1 cellular context compared by ENCODE assay signal in the genomic region with DNA sequence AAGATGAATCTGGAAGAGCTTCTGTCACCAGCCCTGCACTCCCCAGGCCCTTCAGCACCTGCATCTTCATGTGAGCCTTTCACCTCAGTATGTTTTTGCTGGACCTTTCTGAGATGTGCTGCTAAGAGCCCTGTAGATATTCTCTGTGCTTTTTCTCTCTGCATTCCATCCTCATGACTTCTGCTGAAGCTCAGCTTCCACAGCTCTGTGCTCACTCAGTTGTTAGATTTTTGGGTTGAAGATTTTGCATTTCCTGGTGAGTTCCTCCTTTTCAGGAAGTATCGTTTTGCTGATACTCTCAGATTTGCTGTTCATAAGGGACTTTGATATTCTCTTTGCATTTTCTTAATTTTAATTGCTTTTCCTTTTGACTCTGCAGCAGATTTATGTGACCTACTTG.
TF ChIP-seq lines count a peak whose summit lies in the region.

No MANE protein-coding gene starts in this region.

TF ChIP-seq in SK-N-SH treated with all-trans-retinoic acid at 6 μM for 48 hours, 23 proteins besides CTCF, POLR2A, EP300 and RAD21 (continued from another document):
- TF ChIP-seq, protein P1, sequence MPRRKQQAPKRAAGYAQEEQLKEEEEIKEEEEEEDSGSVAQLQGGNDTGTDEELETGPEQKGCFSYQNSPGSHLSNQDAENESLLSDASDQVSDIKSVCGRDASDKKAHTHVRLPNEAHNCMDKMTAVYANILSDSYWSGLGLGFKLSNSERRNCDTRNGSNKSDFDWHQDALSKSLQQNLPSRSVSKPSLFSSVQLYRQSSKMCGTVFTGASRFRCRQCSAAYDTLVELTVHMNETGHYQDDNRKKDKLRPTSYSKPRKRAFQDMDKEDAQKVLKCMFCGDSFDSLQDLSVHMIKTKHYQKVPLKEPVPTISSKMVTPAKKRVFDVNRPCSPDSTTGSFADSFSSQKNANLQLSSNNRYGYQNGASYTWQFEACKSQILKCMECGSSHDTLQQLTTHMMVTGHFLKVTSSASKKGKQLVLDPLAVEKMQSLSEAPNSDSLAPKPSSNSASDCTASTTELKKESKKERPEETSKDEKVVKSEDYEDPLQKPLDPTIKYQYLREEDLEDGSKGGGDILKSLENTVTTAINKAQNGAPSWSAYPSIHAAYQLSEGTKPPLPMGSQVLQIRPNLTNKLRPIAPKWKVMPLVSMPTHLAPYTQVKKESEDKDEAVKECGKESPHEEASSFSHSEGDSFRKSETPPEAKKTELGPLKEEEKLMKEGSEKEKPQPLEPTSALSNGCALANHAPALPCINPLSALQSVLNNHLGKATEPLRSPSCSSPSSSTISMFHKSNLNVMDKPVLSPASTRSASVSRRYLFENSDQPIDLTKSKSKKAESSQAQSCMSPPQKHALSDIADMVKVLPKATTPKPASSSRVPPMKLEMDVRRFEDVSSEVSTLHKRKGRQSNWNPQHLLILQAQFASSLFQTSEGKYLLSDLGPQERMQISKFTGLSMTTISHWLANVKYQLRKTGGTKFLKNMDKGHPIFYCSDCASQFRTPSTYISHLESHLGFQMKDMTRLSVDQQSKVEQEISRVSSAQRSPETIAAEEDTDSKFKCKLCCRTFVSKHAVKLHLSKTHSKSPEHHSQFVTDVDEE (CRISPR knock-in tag; IDR thresholded peaks at IDR 0.05), result no peak
- TF ChIP-seq TOX (CRISPR knock-in tag; IDR thresholded peaks at IDR 0.05; ENCODE audit: borderline replicate concordance) (no peak), SNAI2 (CRISPR knock-in tag; IDR thresholded peaks at IDR 0.05) (no peak), TCF4 (CRISPR knock-in tag; IDR thresholded peaks at IDR 0.05; ENCODE audit: borderline replicate concordance) (no peak)
- TF ChIP-seq, protein P2, sequence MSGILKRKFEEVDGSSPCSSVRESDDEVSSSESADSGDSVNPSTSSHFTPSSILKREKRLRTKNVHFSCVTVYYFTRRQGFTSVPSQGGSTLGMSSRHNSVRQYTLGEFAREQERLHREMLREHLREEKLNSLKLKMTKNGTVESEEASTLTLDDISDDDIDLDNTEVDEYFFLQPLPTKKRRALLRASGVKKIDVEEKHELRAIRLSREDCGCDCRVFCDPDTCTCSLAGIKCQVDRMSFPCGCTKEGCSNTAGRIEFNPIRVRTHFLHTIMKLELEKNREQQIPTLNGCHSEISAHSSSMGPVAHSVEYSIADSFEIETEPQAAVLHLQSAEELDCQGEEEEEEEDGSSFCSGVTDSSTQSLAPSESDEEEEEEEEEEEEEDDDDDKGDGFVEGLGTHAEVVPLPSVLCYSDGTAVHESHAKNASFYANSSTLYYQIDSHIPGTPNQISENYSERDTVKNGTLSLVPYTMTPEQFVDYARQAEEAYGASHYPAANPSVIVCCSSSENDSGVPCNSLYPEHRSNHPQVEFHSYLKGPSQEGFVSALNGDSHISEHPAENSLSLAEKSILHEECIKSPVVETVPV (CRISPR knock-in tag; IDR thresholded peaks at IDR 0.05), result no peak
- TF ChIP-seq, protein P3, sequence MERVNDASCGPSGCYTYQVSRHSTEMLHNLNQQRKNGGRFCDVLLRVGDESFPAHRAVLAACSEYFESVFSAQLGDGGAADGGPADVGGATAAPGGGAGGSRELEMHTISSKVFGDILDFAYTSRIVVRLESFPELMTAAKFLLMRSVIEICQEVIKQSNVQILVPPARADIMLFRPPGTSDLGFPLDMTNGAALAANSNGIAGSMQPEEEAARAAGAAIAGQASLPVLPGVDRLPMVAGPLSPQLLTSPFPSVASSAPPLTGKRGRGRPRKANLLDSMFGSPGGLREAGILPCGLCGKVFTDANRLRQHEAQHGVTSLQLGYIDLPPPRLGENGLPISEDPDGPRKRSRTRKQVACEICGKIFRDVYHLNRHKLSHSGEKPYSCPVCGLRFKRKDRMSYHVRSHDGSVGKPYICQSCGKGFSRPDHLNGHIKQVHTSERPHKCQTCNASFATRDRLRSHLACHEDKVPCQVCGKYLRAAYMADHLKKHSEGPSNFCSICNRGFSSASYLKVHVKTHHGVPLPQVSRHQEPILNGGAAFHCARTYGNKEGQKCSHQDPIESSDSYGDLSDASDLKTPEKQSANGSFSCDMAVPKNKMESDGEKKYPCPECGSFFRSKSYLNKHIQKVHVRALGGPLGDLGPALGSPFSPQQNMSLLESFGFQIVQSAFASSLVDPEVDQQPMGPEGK (CRISPR knock-in tag; IDR thresholded peaks at IDR 0.05; ENCODE audit: borderline replicate concordance), result no peak
